In the genomic region with DNA sequence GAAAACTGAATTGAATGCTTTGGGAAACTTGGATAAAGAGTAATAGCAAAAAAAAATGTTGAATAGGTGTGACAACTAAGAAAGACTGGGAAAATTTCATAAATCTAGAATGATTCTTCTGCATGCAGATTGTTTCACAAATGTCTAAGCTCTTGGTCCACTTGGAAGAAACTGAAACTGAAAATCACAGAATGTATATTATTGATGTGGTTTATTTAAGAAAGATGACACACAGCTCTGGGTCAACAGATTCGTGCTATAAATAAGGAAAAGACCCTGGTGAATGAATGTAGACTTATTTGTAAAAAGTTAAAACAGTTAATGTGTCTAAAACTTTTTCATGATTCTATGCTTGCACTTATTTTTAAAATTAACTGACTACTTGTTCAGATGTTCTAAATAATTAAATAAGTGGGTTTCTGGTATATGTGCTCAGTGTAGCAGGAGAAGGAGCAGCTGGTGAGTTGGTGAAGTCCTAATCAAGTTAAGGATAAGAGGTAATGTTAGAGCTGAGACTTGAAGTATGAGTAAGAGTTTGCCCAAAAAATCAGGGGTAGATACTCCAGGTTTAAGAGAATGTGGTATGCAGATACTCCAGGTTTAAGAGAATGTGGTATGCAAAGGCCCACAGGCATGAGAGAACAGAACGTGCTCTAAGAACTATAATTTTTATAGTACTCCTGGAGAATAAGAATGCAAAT, we compare ENCODE assay signal across 15 cellular contexts. TPM values are rescaled to one million over a fixed set of nuclear protein-coding genes. Genes with fewer than 3 reads are reported as not detected.
A peak's percentile ranks its signal among the peaks of the same experiment; 100 is the strongest.
DNase-seq lines count a peak whose midpoint lies in the region; ATAC-seq and TF ChIP-seq lines count a peak whose summit lies in the region.
"Had no signal": no experiment of that assay in that cellular context is flagged by ENCODE, and none has a peak within 500 bp of the region (broad histone marks: within the 10 kb centered on the region; RNA-seq: fewer than 3 reads in every experiment).

No MANE protein-coding gene starts in this region.

- H3K4me1 Mint-ChIP-seq in CD4-positive, CD25-positive, alpha-beta regulatory T cell: peaks cover 34 to 62% (median 50%) of the 10 kb centered on the region in 4 donors
- peaks cover 34% of the 10 kb centered on the region for H3K4me1 Mint-ChIP-seq in activated T-helper 1 cell treated with anti-CD3 and anti-CD28 coated beads, Interleukin-12 subunit alpha, Interleukin-12 subunit beta, Interleukin-2, Interleukin-4 antibody, amounts not matched to agents 30 ng/mL and 10 ng/mL and 1 ng/mL, durations not matched to agents 14 hours and 24 hours and 36 hours (ENCODE audit: low read depth)

- H3K4me1 ChIP-seq in CD4-positive, CD25-positive, alpha-beta regulatory T cell (ENCODE audit: control insufficient read depth, insufficient read depth, low read length, poor library complexity, severe bottlenecking): peaks cover 24% of the 10 kb centered on the region
- H3K4me1 ChIP-seq in OCI-LY7 (ENCODE audit: insufficient read depth, low read length, poor library complexity, severe bottlenecking): no peaks in the 10 kb centered on the region

- ATAC-seq in CD4-positive, CD25-positive, alpha-beta regulatory T cell (ENCODE audit: low read depth in 2 of 2): peak; percentile 51 to 70
- ATAC-seq in GM18498 (IDR thresholded peaks at IDR 0.05; ENCODE audit: unreplicated experiment) (peak; percentile 67), HG03521 (IDR thresholded peaks at IDR 0.05; ENCODE audit: unreplicated experiment) (peak; percentile 45), sciatic nerve (no peak), GM19328 (IDR thresholded peaks at IDR 0.05; ENCODE audit: unreplicated experiment) (no peak)
- ATAC-seq: stimulated activated naive B cell treated with anti-CD40 and anti-IgM and Interleukin-4, amounts not matched to agents 10 μg/mL and 1 μg/mL and 100 μg/mL, for 72 hours had no signal

- peak overlapping the region; percentile 56 for H3K4me3 ChIP-seq in CD4-positive, CD25-positive, alpha-beta regulatory T cell (ENCODE audit: low read depth, low read length)
- H3K4me3 ChIP-seq in OCI-LY7 (ENCODE audit: low read depth, low read length, poor library complexity, severe bottlenecking): no peak overlapping the region
- H3K4me3 ChIP-seq: prostate gland had no signal

- peak overlapping the region; percentile 52 for H3K27ac ChIP-seq in CD4-positive, CD25-positive, alpha-beta regulatory T cell (ENCODE audit: insufficient read depth, low read length, poor library complexity, severe bottlenecking)
- no peak overlapping the region for H3K27ac ChIP-seq in OCI-LY7 (ENCODE audit: low read depth, low read length, poor library complexity, severe bottlenecking)
- H3K27ac ChIP-seq: prostate gland had no signal

- H3K27me3 Mint-ChIP-seq in CD4-positive, CD25-positive, alpha-beta regulatory T cell: no peaks in the 10 kb centered on the region
- H3K27me3 Mint-ChIP-seq in activated T-helper 1 cell treated with anti-CD3 and anti-CD28 coated beads, Interleukin-12 subunit alpha, Interleukin-12 subunit beta, Interleukin-2, Interleukin-4 antibody, amounts not matched to agents 30 ng/mL and 10 ng/mL and 1 ng/mL, durations not matched to agents 14 hours and 24 hours and 36 hours (ENCODE audit: insufficient read depth): no peaks in the 10 kb centered on the region
- H3K27me3 Mint-ChIP-seq: stimulated activated naive B cell treated with anti-CD40 and anti-IgM and Interleukin-4, amounts not matched to agents 10 μg/mL and 1 μg/mL and 100 μg/mL, for 72 hours had no signal

- peak overlapping the region; percentile 75 to 86 (median 84) for H3K27ac Mint-ChIP-seq in CD4-positive, CD25-positive, alpha-beta regulatory T cell
- H3K27ac Mint-ChIP-seq in activated T-helper 1 cell treated with anti-CD3 and anti-CD28 coated beads, Interleukin-12 subunit alpha, Interleukin-12 subunit beta, Interleukin-2, Interleukin-4 antibody, amounts not matched to agents 30 ng/mL and 10 ng/mL and 1 ng/mL, durations not matched to agents 14 hours and 24 hours and 36 hours: no peak overlapping the region
- H3K27ac Mint-ChIP-seq: stimulated activated naive B cell treated with anti-CD40 and anti-IgM and Interleukin-4, amounts not matched to agents 10 μg/mL and 1 μg/mL and 100 μg/mL, for 72 hours had no signal

- no peaks in the 10 kb centered on the region for H3K9me3 Mint-ChIP-seq in CD4-positive, CD25-positive, alpha-beta regulatory T cell
- no peaks in the 10 kb centered on the region for H3K9me3 Mint-ChIP-seq in activated T-helper 1 cell treated with anti-CD3 and anti-CD28 coated beads, Interleukin-12 subunit alpha, Interleukin-12 subunit beta, Interleukin-2, Interleukin-4 antibody, amounts not matched to agents 30 ng/mL and 10 ng/mL and 1 ng/mL, durations not matched to agents 14 hours and 24 hours and 36 hours
- H3K9me3 Mint-ChIP-seq: stimulated activated naive B cell treated with anti-CD40 and anti-IgM and Interleukin-4, amounts not matched to agents 10 μg/mL and 1 μg/mL and 100 μg/mL, for 72 hours had no signal

- TF ChIP-seq CTCF in OCI-LY7 (conservative IDR thresholded peaks at IDR 0.05; ENCODE audit: low read length): no peak

- intact Hi-C loops in activated T-helper 1 cell treated with anti-CD3 and anti-CD28 coated beads, Interleukin-12 subunit alpha, Interleukin-12 subunit beta, Interleukin-2, Interleukin-4 antibody, amounts not matched to agents 30 ng/mL and 10 ng/mL and 1 ng/mL, durations not matched to agents 14 hours and 24 hours and 36 hours (cut with micrococcal nuclease): no loop called here
- intact Hi-C loops in sciatic nerve (cut with DNase I): no loop called here
- intact Hi-C loops in OCI-LY7 (cut with micrococcal nuclease; ENCODE audit: unreplicated experiment): no loop called here

- H2AFZ ChIP-seq in OCI-LY7 (ENCODE audit: low read length): no peak overlapping the region

- CTCF ChIA-PET in OCI-LY7 (lab: Charles Lee; ENCODE audit: unreplicated experiment): no interaction called here

- peak overlapping the region in 1 of 4 donors; percentile 25 for H3K4me3 Mint-ChIP-seq in CD4-positive, CD25-positive, alpha-beta regulatory T cell
- H3K4me3 Mint-ChIP-seq in activated T-helper 1 cell treated with anti-CD3 and anti-CD28 coated beads, Interleukin-12 subunit alpha, Interleukin-12 subunit beta, Interleukin-2, Interleukin-4 antibody, amounts not matched to agents 30 ng/mL and 10 ng/mL and 1 ng/mL, durations not matched to agents 14 hours and 24 hours and 36 hours: no peak overlapping the region
- H3K4me3 Mint-ChIP-seq: stimulated activated naive B cell treated with anti-CD40 and anti-IgM and Interleukin-4, amounts not matched to agents 10 μg/mL and 1 μg/mL and 100 μg/mL, for 72 hours had no signal

- H3K36me3 Mint-ChIP-seq in CD4-positive, CD25-positive, alpha-beta regulatory T cell: peaks cover 28% of the 10 kb centered on the region
- peaks cover 42% of the 10 kb centered on the region for H3K36me3 Mint-ChIP-seq in activated T-helper 1 cell treated with anti-CD3 and anti-CD28 coated beads, Interleukin-12 subunit alpha, Interleukin-12 subunit beta, Interleukin-2, Interleukin-4 antibody, amounts not matched to agents 30 ng/mL and 10 ng/mL and 1 ng/mL, durations not matched to agents 14 hours and 24 hours and 36 hours (ENCODE audit: low read depth)

- no TSS peak for BruUV-seq in OCI-LY7 (replicated peaks; lab: Mats Ljungman, UMichigan)

- no peak overlapping the region for H3K4me2 ChIP-seq in OCI-LY7 (ENCODE audit: low read length)

- POLR2A ChIA-PET in OCI-LY7 (lab: Charles Lee): interaction anchor here (1.0 to 2.0 kb wide), 4 partner anchors 10 to 50 kb away, joined by 3 to 5 read pairs (median 4); no protein-coding TSS in a partner anchor

- no peaks in the 10 kb centered on the region for H4K20me1 ChIP-seq in OCI-LY7 (ENCODE audit: insufficient read depth, low read length)

- H3K9me2 ChIP-seq in OCI-LY7 (ENCODE audit: insufficient read depth, low read length): no peaks in the 10 kb centered on the region

- no peaks in the 10 kb centered on the region for H3K9me3 ChIP-seq in CD4-positive, CD25-positive, alpha-beta regulatory T cell (ENCODE audit: control insufficient read depth in 2 of 2, low read length in 2 of 2)
- no peaks in the 10 kb centered on the region for H3K9me3 ChIP-seq in OCI-LY7 (ENCODE audit: low read length)
- H3K9me3 ChIP-seq: prostate gland had no signal

- peaks cover 52% of the 10 kb centered on the region for H3K36me3 ChIP-seq in CD4-positive, CD25-positive, alpha-beta regulatory T cell (ENCODE audit: control insufficient read depth, insufficient read depth, low read length)
- H3K36me3 ChIP-seq in OCI-LY7 (ENCODE audit: insufficient read depth, low read length): peaks cover 86% of the 10 kb centered on the region
- H3K36me3 ChIP-seq: prostate gland had no signal

- H3K27me3 ChIP-seq in CD4-positive, CD25-positive, alpha-beta regulatory T cell (ENCODE audit: control insufficient read depth, insufficient read depth, low read length): no peaks in the 10 kb centered on the region

- peak in 2 of 3 donors; percentile 19 to 68 for DNase-seq in CD4-positive, CD25-positive, alpha-beta regulatory T cell
- DNase-seq in fibroblast of peridontal ligament (ENCODE audit: extremely low read depth) (peak; percentile 52), sciatic nerve (ENCODE audit: low spot score) (no peak), OCI-LY7 (ENCODE audit: low spot score) (no peak)
- DNase-seq in activated T-helper 1 cell treated with anti-CD3 and anti-CD28 coated beads, Interleukin-12 subunit alpha, Interleukin-12 subunit beta, Interleukin-2, Interleukin-4 antibody, amounts not matched to agents 30 ng/mL and 10 ng/mL and 1 ng/mL, durations not matched to agents 14 hours and 24 hours and 36 hours (ENCODE audit: low spot score): no peak
- DNase-seq: activated effector memory CD4-positive, alpha-beta T cell treated with Interleukin-2 at 50 U/mL for 16 hours; central memory CD4-positive, alpha-beta T cell; H7; NCI-H1694 treated with DMSO at 0.1 percent for 48 hours; stimulated activated CD4-positive, alpha-beta T cell treated with anti-CD3 and anti-CD28 coated beads, Interleukin-4, amount 100 ng/mL, for 1 hour; stimulated activated naive B cell treated with anti-CD40 and anti-IgM and Interleukin-4, amounts not matched to agents 10 μg/mL and 1 μg/mL and 100 μg/mL, for 72 hours had no signal

- H3K79me2 ChIP-seq in OCI-LY7 (ENCODE audit: insufficient read depth, low read depth, low read length): peaks cover 5% of the 10 kb centered on the region; the same call in 1 of the 2 replicates

RNA-seq across cellular contexts. Expression of gene UGP2, which starts 24.5 kb away (rescaled TPM):
- total RNA-seq in CD4-positive, CD25-positive, alpha-beta regulatory T cell: 118 TPM
- 100 to 1,000 TPM; 200 to 279 (median 220) TPM for polyA plus RNA-seq in CD4-positive, CD25-positive, alpha-beta regulatory T cell
- total RNA-seq in activated T-helper 1 cell treated with anti-CD3 and anti-CD28 coated beads, Interleukin-12 subunit alpha, Interleukin-12 subunit beta, Interleukin-2, Interleukin-4 antibody, amounts not matched to agents 30 ng/mL and 10 ng/mL and 1 ng/mL, durations not matched to agents 14 hours and 24 hours and 36 hours: 60.3 and 65.9 TPM in 2 replicates
- total RNA-seq in sciatic nerve (121 TPM), OCI-LY7 (2022) (71.4 and 91.4 TPM in 2 replicates)
- 53.7 and 56.9 TPM in 2 replicates for total RNA-seq in OCI-LY7 (2014; rRNA removed; shearing (Covaris generic))

Comparison
In these comparisons a context has a peak if more than half of its experiments do, and no peak if none do; other contexts are left out.
1. ATAC-seq: peak in CD4-positive, CD25-positive, alpha-beta regulatory T cell (2 of 2), GM18498 (single experiment) and HG03521 (single experiment); none in sciatic nerve (single experiment) and GM19328 (single experiment).
2. DNase-seq: peak in CD4-positive, CD25-positive, alpha-beta regulatory T cell (2 of 3) and fibroblast of peridontal ligament (single experiment); none in activated T-helper 1 cell treated with anti-CD3 and anti-CD28 coated beads, Interleukin-12 subunit alpha, Interleukin-12 subunit beta, Interleukin-2, Interleukin-4 antibody, amounts not matched to agents 30 ng/mL and 10 ng/mL and 1 ng/mL, durations not matched to agents 14 hours and 24 hours and 36 hours (single experiment), sciatic nerve (single experiment) and OCI-LY7 (single experiment).